Comparison of ENCODE assay signal across 10 cellular contexts in the genomic region with DNA sequence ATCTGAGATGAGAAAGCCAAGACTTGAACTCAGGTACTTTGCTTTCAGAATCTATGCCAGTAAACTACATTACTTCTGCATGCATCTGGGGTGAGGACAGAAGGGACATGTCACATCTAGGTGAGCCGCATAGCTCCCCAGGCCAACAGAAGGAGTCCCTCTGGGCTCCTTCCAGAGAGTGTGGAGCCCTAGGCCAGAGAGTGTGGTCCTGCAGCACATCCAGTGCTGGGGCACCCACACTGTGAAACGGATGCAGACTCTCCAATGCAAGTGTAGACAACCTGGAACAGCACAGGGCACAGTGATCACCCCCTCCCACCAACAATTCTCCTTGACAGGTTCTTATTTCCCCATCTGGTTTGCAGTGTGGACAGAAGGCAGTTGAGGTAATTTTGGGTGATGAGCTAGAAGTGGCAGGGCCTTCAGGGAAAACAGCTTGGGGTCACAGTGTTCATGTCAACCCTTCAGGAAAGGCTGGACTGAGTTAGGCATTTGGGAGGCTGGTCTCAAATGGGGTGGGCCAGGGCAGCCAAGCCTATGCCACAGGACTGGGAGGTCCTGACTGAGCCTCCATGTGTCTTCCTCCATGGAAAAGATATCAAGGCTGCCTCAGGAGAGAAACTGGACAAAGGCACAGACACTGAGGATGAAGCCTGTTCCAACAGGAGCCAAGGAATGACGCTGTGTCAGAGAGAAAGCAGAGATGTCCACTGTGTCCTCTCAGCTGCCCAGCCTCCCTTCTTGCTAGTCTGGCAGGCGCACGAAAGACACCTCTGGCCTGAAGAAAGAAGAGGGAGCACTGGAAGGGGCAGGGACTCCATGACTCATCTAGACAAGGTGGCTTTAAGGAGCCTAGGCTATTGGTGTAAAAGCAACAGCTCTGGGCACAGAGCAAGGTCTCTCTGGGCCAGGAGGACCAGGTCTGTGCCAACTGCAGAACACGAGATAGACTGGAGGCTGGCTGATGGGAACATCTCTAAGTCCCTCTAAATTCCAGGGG. TPM values are rescaled to one million over a fixed set of nuclear protein-coding genes. Genes with fewer than 3 reads are reported as not detected.
A peak's percentile ranks its signal among the peaks of the same experiment; 100 is the strongest.
DNase-seq lines count a peak whose midpoint lies in the region; ATAC-seq, FAIRE-seq and TF ChIP-seq lines count a peak whose summit lies in the region.
"Had no signal": no experiment of that assay in that cellular context is flagged by ENCODE, and none has a peak within 500 bp of the region (broad histone marks: within the 10 kb centered on the region; RNA-seq: fewer than 3 reads in every experiment).

No MANE protein-coding gene starts in this region.

- H3K18ac ChIP-seq in mesenchymal stem cell (ENCODE audit: low read depth in 1 of 2, low read length in 2 of 2), result no peak overlapping the region

- H3K27me3 ChIP-seq in astrocyte (ENCODE audit: insufficient read depth, low read length), result no peaks in the 10 kb centered on the region
- H3K27me3 ChIP-seq in mesenchymal stem cell (ENCODE audit: control insufficient read depth in 1 of 2, insufficient read depth in 1 of 2, low read length in 2 of 2), result no peaks in the 10 kb centered on the region
- H3K27me3 ChIP-seq in thoracic aorta (replicated peaks; ENCODE audit: insufficient read depth), result no peaks in the 10 kb centered on the region

- H2BK12ac ChIP-seq in mesenchymal stem cell (ENCODE audit: low read length in 2 of 2), result no peak overlapping the region

- H2BK120ac ChIP-seq in mesenchymal stem cell (ENCODE audit: low read depth, low read length), result no peak overlapping the region

- no peak overlapping the region for H3K14ac ChIP-seq in mesenchymal stem cell (ENCODE audit: low read length in 2 of 2)

- peaks cover 14% of the 10 kb centered on the region for H3K4me1 ChIP-seq in astrocyte (ENCODE audit: insufficient read depth, low read length)
- H3K4me1 ChIP-seq in mesenchymal stem cell (ENCODE audit: control insufficient read depth, insufficient read depth, low read depth, low read length), result peaks cover 28% of the 10 kb centered on the region
- peaks cover 29 to 59% of the 10 kb centered on the region in 2 donors for H3K4me1 ChIP-seq in thoracic aorta (ENCODE audit: control insufficient read depth in 1 of 2, low read depth in 2 of 2)

- H2BK5ac ChIP-seq in mesenchymal stem cell (ENCODE audit: low read depth, low read length, poor library complexity, severe bottlenecking), result no peak overlapping the region

- peaks cover 18% of the 10 kb centered on the region for H4K20me1 ChIP-seq in astrocyte (ENCODE audit: insufficient read depth, low read length)

- no peaks in the 10 kb centered on the region for H3K9me3 ChIP-seq in astrocyte (ENCODE audit: insufficient read depth, low read depth, low read length)
- no peaks in the 10 kb centered on the region for H3K9me3 ChIP-seq in mesenchymal stem cell (ENCODE audit: control insufficient read depth, low read length)
- no peaks in the 10 kb centered on the region for H3K9me3 ChIP-seq in thoracic aorta

- H3K27ac Mint-ChIP-seq in activated T-cell treated with anti-CD3 and anti-CD28 coated beads, Interleukin-2, amount 50 U/mL, for 72 hours, result no peak overlapping the region
- peak overlapping the region; percentile 19 for H3K27ac Mint-ChIP-seq in astrocyte (ENCODE audit: unreplicated experiment)

- no peak overlapping the region for H2BK15ac ChIP-seq in mesenchymal stem cell (ENCODE audit: low read depth, poor library complexity, severe bottlenecking)

- H2AK5ac ChIP-seq in mesenchymal stem cell (ENCODE audit: low read length, severe bottlenecking), result no peak overlapping the region

- TF ChIP-seq CTCF in astrocyte (IDR thresholded peaks at IDR 0.05; ENCODE audit: insufficient read depth, low read depth, low read length) (no peak), thoracic aorta (IDR thresholded peaks at IDR 0.05) (no peak)

- H4K91ac ChIP-seq in mesenchymal stem cell (ENCODE audit: low read length), result no peak overlapping the region

- H3K27ac ChIP-seq in astrocyte (ENCODE audit: low read depth, low read length) (no peak overlapping the region), mesenchymal stem cell (ENCODE audit: low read length, poor library complexity, severe bottlenecking) (no peak overlapping the region), thoracic aorta (peak overlapping the region; percentile 93 to 99)

- H2AFZ ChIP-seq in astrocyte (ENCODE audit: low read depth, low read length), result no peak overlapping the region
- no peak overlapping the region for H2AFZ ChIP-seq in mesenchymal stem cell (ENCODE audit: low read depth, low read length)

- H4K8ac ChIP-seq in mesenchymal stem cell (ENCODE audit: low read length), result no peak overlapping the region

- no peaks in the 10 kb centered on the region for H3K79me1 ChIP-seq in mesenchymal stem cell (replicated peaks; ENCODE audit: low read length, poor library complexity, severe bottlenecking)

- DNase-seq in activated T-cell treated with anti-CD3 and anti-CD28 coated beads, Interleukin-2, amount 50 U/mL, for 72 hours, result no peak
- DNase-seq in activated T-cell treated with anti-CD3 and anti-CD28 coated beads for 4 hours (no peak), astrocyte (ENCODE audit: low read depth) (no peak), mesenchymal stem cell (peak; percentile 16), thoracic aorta (ENCODE audit: low spot score) (no peak), DMS 273 treated with DMSO at 0.1 percent for 48 hours (lab: John Stamatoyannopoulos, UW) (no peak)
- DNase-seq: NCI-H1436; NK-92 treated with Interleukin-12 subunit alpha and Interleukin-12 subunit beta, amount 100 ng/mL, for 24 hours had no signal

- FAIRE-seq in astrocyte (lab: Jason Lieb, UNC), result no peak

- H3K36me3 Mint-ChIP-seq in activated T-cell treated with anti-CD3 and anti-CD28 coated beads, Interleukin-2, amount 50 U/mL, for 72 hours (ENCODE audit: insufficient read depth in 2 of 2), result peaks cover 2 to 6% of the 10 kb centered on the region in 2 donors
- H3K36me3 Mint-ChIP-seq in astrocyte (ENCODE audit: low read depth, unreplicated experiment), result no peaks in the 10 kb centered on the region

- H3K79me2 ChIP-seq in astrocyte (ENCODE audit: insufficient read depth, low read length), result no peaks in the 10 kb centered on the region

- H3K4me3 ChIP-seq in astrocyte (ENCODE audit: insufficient read depth, low read depth, low read length) (no peak overlapping the region), mesenchymal stem cell (ENCODE audit: insufficient read depth in 1 of 2, low read depth in 1 of 2, low read length in 2 of 2) (peak overlapping the region in 1 of 2 experiments; percentile 79), thoracic aorta (peak overlapping the region; percentile 81)

- H3K36me3 ChIP-seq in astrocyte (ENCODE audit: insufficient read depth, low read length) (no peaks in the 10 kb centered on the region), mesenchymal stem cell (ENCODE audit: control insufficient read depth in 1 of 2, insufficient read depth in 2 of 2, low read depth in 1 of 2, low read length in 2 of 2) (no peaks in the 10 kb centered on the region), thoracic aorta (no peaks in the 10 kb centered on the region)

- no peak overlapping the region for H3K9ac ChIP-seq in astrocyte (ENCODE audit: low read length)
- peak overlapping the region; percentile 88 for H3K9ac ChIP-seq in mesenchymal stem cell (ENCODE audit: low read length)

- no peak overlapping the region for H3K23ac ChIP-seq in mesenchymal stem cell (ENCODE audit: low read length in 2 of 2)

- no peak overlapping the region for H3K4ac ChIP-seq in mesenchymal stem cell (ENCODE audit: low read depth in 1 of 2, low read length in 2 of 2)

- peak overlapping the region; percentile 88 for H3K4me2 ChIP-seq in astrocyte (ENCODE audit: low read length)
- no peak overlapping the region for H3K4me2 ChIP-seq in mesenchymal stem cell (ENCODE audit: low read length, poor library complexity, severe bottlenecking)

- no peak for ATAC-seq in activated T-cell treated with anti-CD3 and anti-CD28 coated beads, Interleukin-2, amount 50 U/mL, for 72 hours (replicated peaks in 1 of 2)
- ATAC-seq in thoracic aorta (ENCODE audit: insufficient number of reproducible peaks, low FRiP score, low read depth) (no peak), GM18519 (IDR thresholded peaks at IDR 0.05; ENCODE audit: low FRiP score, unreplicated experiment) (no peak), HG03378 (IDR thresholded peaks at IDR 0.05; ENCODE audit: unreplicated experiment) (no peak)

- H3K27me3 Mint-ChIP-seq in activated T-cell treated with anti-CD3 and anti-CD28 coated beads, Interleukin-2, amount 50 U/mL, for 72 hours (ENCODE audit: low read depth), result peaks cover 23% of the 10 kb centered on the region
- H3K27me3 Mint-ChIP-seq in astrocyte (ENCODE audit: low read depth, unreplicated experiment), result peaks cover 22% of the 10 kb centered on the region

- 92% methylated on average over 5 of the region's 6 CpGs for WGBS in mesenchymal stem cell

- peaks cover 46% of the 10 kb centered on the region for H3K4me1 Mint-ChIP-seq in activated T-cell treated with anti-CD3 and anti-CD28 coated beads, Interleukin-2, amount 50 U/mL, for 72 hours (ENCODE audit: low read depth)
- peaks cover 5% of the 10 kb centered on the region for H3K4me1 Mint-ChIP-seq in astrocyte (ENCODE audit: low read depth, unreplicated experiment)

- no peaks in the 10 kb centered on the region for H3K9me3 Mint-ChIP-seq in activated T-cell treated with anti-CD3 and anti-CD28 coated beads, Interleukin-2, amount 50 U/mL, for 72 hours
- H3K9me3 Mint-ChIP-seq in astrocyte (ENCODE audit: unreplicated experiment), result no peaks in the 10 kb centered on the region

- peak overlapping the region; percentile 69 to 76 for H3K4me3 Mint-ChIP-seq in activated T-cell treated with anti-CD3 and anti-CD28 coated beads, Interleukin-2, amount 50 U/mL, for 72 hours
- peak overlapping the region; percentile 40 for H3K4me3 Mint-ChIP-seq in astrocyte (ENCODE audit: unreplicated experiment)

RNA-seq across cellular contexts. Expression of gene PLCD1, which starts 1.7 kb away (rescaled TPM):
- 10 to 100 TPM; 15.4 to 16.8 TPM for total RNA-seq in activated T-cell treated with anti-CD3 and anti-CD28 coated beads, Interleukin-2, amount 50 U/mL, for 72 hours
- 15.8 and 16.7 TPM in 2 replicates for total RNA-seq in astrocyte
- 16.1 TPM for polyA plus RNA-seq in mesenchymal stem cell (2013, experiment 1 of 2)
- polyA plus RNA-seq in mesenchymal stem cell (2013, experiment 2 of 2), result 16.2 TPM
- total RNA-seq in thoracic aorta, result 10 to 100 TPM; 34.8 to 93.3 TPM

RNA-seq across cellular contexts. Expression of gene DLEC1, which starts 11.2 kb away (rescaled TPM):
- total RNA-seq in activated T-cell treated with anti-CD3 and anti-CD28 coated beads, Interleukin-2, amount 50 U/mL, for 72 hours, result under 1 TPM; 0.43 to 0.81 TPM
- total RNA-seq in astrocyte (0.19 and 0.54 TPM in 2 replicates), thoracic aorta (under 1 TPM; 0.14 to 0.35 TPM)
- polyA plus RNA-seq in mesenchymal stem cell (2013, experiment 1 of 2), result 0.01 TPM
- 0.01 TPM for polyA plus RNA-seq in mesenchymal stem cell (2013, experiment 2 of 2)

RNA-seq across cellular contexts. Expression of gene VILL, which starts 37.2 kb away (rescaled TPM):
- total RNA-seq in activated T-cell treated with anti-CD3 and anti-CD28 coated beads, Interleukin-2, amount 50 U/mL, for 72 hours, result 10 to 100 TPM; 12.5 to 16.1 TPM
- total RNA-seq in astrocyte, result 1.0 and 1.5 TPM in 2 replicates
- 0.98 TPM for polyA plus RNA-seq in mesenchymal stem cell (2013, experiment 1 of 2)
- polyA plus RNA-seq in mesenchymal stem cell (2013, experiment 2 of 2), result 1.0 TPM
- 10 to 100 TPM; 11.5 to 13.7 TPM for total RNA-seq in thoracic aorta

Comparison
In these comparisons a context has a peak if more than half of its experiments do, and no peak if none do; other contexts are left out.
1. H3K27ac ChIP-seq: peak in thoracic aorta (2 of 2); none in astrocyte (single experiment) and mesenchymal stem cell (single experiment).